25 cellular contexts compared by ENCODE assay signal in genomic region chr1:33497410-33497809, GRCh38.
"Had no signal": no experiment of that assay in that cellular context is flagged by ENCODE, and none has a peak within 500 bp of the region (broad histone marks: within the 10 kb centered on the region; RNA-seq: fewer than 3 reads in every experiment).

No MANE protein-coding gene starts in this region.

- DNase-seq: dermis blood vessel endothelial cell; dorsolateral prefrontal cortex; effector CD4-positive, alpha-beta T cell; effector memory CD4-positive, alpha-beta T cell; erythroblast; esophagus squamous epithelium; foreskin fibroblast; foreskin melanocyte; gastrocnemius medialis; glutamatergic neuron; head of caudate nucleus; heart right ventricle; hippocampal formation; left cardiac atrium; left lung; left ventricle myocardium superior; lower lobe of right lung; mesenchymal stem cell; mucosa of descending colon; naive B cell had no signal

- H3K4me1 ChIP-seq: esophagus squamous epithelium, gastrocnemius medialis, heart right ventricle, left lung, lower lobe of right lung had no signal

- H3K4me3 ChIP-seq: coronary artery, dorsolateral prefrontal cortex, esophagus squamous epithelium, gastrocnemius medialis, heart right ventricle, left lung, lower lobe of right lung, mucosa of descending colon had no signal

- H3K27me3 ChIP-seq: dorsolateral prefrontal cortex, esophagus squamous epithelium, gastrocnemius medialis, heart right ventricle, left lung had no signal

- H3K27ac ChIP-seq: coronary artery, dorsolateral prefrontal cortex, epithelial cell of prostate, esophagus squamous epithelium, gastrocnemius medialis, heart right ventricle, left lung, lower lobe of right lung had no signal

- FAIRE-seq: colon, islet of Langerhans, keratinocyte had no signal
